In the genomic region with DNA sequence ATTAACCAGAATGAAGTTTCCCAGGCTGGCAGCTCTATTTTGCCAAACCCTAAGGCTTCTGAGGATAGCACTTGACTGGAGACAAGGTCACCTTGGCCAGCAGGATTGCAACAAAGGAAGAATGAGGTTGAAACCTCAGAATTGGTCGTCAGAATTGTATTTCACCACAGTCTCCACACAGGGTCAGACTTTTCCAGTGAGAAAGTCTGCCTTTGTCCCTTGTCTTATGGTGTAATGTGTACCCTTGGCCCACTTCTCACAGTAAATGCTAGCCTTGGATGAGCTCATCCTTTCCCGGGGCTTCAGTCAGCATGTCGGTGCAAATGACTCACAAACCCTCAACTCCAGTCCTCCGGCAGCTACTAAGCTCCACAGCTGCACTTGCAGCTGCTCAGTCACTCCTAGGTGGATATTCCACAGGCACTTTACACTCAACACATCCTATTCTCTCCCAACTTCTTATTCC, we compare ENCODE assay signal across 8 cellular contexts.
DNase-seq lines count a peak whose midpoint lies in the region; ATAC-seq and TF ChIP-seq lines count a peak whose summit lies in the region.

No MANE protein-coding gene starts in this region.

- H3K4me3 Mint-ChIP-seq in stimulated activated effector memory CD8-positive, alpha-beta T cell treated with anti-CD3 and anti-CD28 coated beads, Interleukin-12 subunit alpha, Interleukin-12 subunit beta, amount 100 ng/mL, for 72 hours, result no peak overlapping the region

- peaks cover 11% of the 10 kb centered on the region for H3K4me1 Mint-ChIP-seq in stimulated activated effector memory CD8-positive, alpha-beta T cell treated with anti-CD3 and anti-CD28 coated beads, Interleukin-12 subunit alpha, Interleukin-12 subunit beta, amount 100 ng/mL, for 72 hours

- H3K9me3 Mint-ChIP-seq in stimulated activated effector memory CD8-positive, alpha-beta T cell treated with anti-CD3 and anti-CD28 coated beads, Interleukin-12 subunit alpha, Interleukin-12 subunit beta, amount 100 ng/mL, for 72 hours, result no peaks in the 10 kb centered on the region

- ATAC-seq in stimulated activated effector memory CD8-positive, alpha-beta T cell treated with anti-CD3 and anti-CD28 coated beads, Interleukin-12 subunit alpha, Interleukin-12 subunit beta, amount 100 ng/mL, for 72 hours, result peak; percentile 96
- ATAC-seq in HG02885 (IDR thresholded peaks at IDR 0.05; ENCODE audit: poor library complexity, unreplicated experiment) (no peak), HG02571 (IDR thresholded peaks at IDR 0.05; ENCODE audit: unreplicated experiment) (no peak), HG02840 (IDR thresholded peaks at IDR 0.05; ENCODE audit: low FRiP score, unreplicated experiment) (no peak)

- peak; percentile 22 for DNase-seq in NCI-H2196 (lab: John Stamatoyannopoulos, UW; ENCODE audit: unreplicated experiment)
- DNase-seq in astrocyte of the hippocampus (ENCODE audit: low read depth, low spot score), result peak; percentile 97
- peak; percentile 68 for DNase-seq in inferior parietal cortex (ENCODE audit: extremely low spot score)
- no peak for DNase-seq in stimulated activated effector memory CD8-positive, alpha-beta T cell treated with anti-CD3 and anti-CD28 coated beads, Interleukin-12 subunit alpha, Interleukin-12 subunit beta, amount 100 ng/mL, for 72 hours (ENCODE audit: low spot score in 2 of 2)

- peak; percentile 28 for TF ChIP-seq CTCF in GM12873 (IDR thresholded peaks at IDR 0.05; ENCODE audit: insufficient read depth, low read depth, low read length, missing control alignments)

- H3K27ac Mint-ChIP-seq in stimulated activated effector memory CD8-positive, alpha-beta T cell treated with anti-CD3 and anti-CD28 coated beads, Interleukin-12 subunit alpha, Interleukin-12 subunit beta, amount 100 ng/mL, for 72 hours, result peak overlapping the region; percentile 4

- H3K36me3 Mint-ChIP-seq in stimulated activated effector memory CD8-positive, alpha-beta T cell treated with anti-CD3 and anti-CD28 coated beads, Interleukin-12 subunit alpha, Interleukin-12 subunit beta, amount 100 ng/mL, for 72 hours, result peaks cover 27% of the 10 kb centered on the region

Comparison
In these comparisons a context has a peak if more than half of its experiments do, and no peak if none do; other contexts are left out.
1. DNase-seq: peak in NCI-H2196 (single experiment), astrocyte of the hippocampus (single experiment) and inferior parietal cortex (single experiment); none in stimulated activated effector memory CD8-positive, alpha-beta T cell treated with anti-CD3 and anti-CD28 coated beads, Interleukin-12 subunit alpha, Interleukin-12 subunit beta, amount 100 ng/mL, for 72 hours (0 of 2).